1 cellular context compared by ENCODE assay signal in the genomic region with DNA sequence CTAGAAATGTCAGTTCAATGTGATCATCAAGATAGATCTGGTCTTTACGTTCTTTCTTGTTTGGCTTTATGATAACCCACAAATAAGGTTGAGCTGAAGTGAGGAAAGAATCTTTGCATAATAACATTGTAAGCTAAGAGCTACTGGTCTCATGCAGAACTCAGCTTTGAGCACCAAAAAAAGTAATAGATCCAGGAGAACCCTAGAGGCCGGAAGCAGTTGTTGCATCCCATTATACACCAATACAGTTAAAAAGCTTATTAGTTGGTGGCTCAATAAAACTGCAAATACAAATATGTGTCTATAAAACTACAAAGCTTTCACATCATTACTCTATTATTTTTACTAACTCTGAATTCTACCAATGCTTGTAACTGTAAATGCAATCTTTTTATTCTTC.
TF ChIP-seq lines count a peak whose summit lies in the region.

No MANE protein-coding gene starts in this region.

TF ChIP-seq in WTC11, 78 proteins besides CTCF, POLR2A, EP300 and RAD21 (continued from another document):
- TF ChIP-seq ATF3 (CRISPR knock-in tag; conservative IDR thresholded peaks at IDR 0.05) (no peak), PRRX2 (CRISPR knock-in tag; IDR thresholded peaks at IDR 0.05) (no peak), ATF1 (CRISPR knock-in tag; IDR thresholded peaks at IDR 0.05) (no peak), ETV6 (CRISPR knock-in tag; IDR thresholded peaks at IDR 0.05) (no peak), USF2 (CRISPR knock-in tag; IDR thresholded peaks at IDR 0.05) (no peak), TEAD4 (CRISPR knock-in tag; IDR thresholded peaks at IDR 0.05) (no peak), SOX15 (CRISPR knock-in tag; IDR thresholded peaks at IDR 0.05) (no peak), NFYB (CRISPR knock-in tag; conservative IDR thresholded peaks at IDR 0.05; ENCODE audit: low read depth) (no peak), FOXP1 (CRISPR knock-in tag; IDR thresholded peaks at IDR 0.05; ENCODE audit: borderline replicate concordance) (no peak), OVOL2 (CRISPR knock-in tag; IDR thresholded peaks at IDR 0.05; ENCODE audit: borderline replicate concordance) (no peak), ZNF281 (CRISPR knock-in tag; IDR thresholded peaks at IDR 0.05) (no peak), FOXP4 (CRISPR knock-in tag; IDR thresholded peaks at IDR 0.05) (no peak), ZNF263 (CRISPR knock-in tag; IDR thresholded peaks at IDR 0.05; ENCODE audit: low read depth) (no peak), ZNF425 (CRISPR knock-in tag; conservative IDR thresholded peaks at IDR 0.05) (no peak), JUN (CRISPR knock-in tag; IDR thresholded peaks at IDR 0.05) (no peak), ZNF416 (CRISPR knock-in tag; IDR thresholded peaks at IDR 0.05) (no peak)
- TF ChIP-seq, protein P1, sequence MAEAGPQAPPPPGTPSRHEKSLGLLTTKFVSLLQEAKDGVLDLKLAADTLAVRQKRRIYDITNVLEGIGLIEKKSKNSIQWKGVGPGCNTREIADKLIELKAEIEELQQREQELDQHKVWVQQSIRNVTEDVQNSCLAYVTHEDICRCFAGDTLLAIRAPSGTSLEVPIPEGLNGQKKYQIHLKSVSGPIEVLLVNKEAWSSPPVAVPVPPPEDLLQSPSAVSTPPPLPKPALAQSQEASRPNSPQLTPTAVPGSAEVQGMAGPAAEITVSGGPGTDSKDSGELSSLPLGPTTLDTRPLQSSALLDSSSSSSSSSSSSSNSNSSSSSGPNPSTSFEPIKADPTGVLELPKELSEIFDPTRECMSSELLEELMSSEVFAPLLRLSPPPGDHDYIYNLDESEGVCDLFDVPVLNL (CRISPR knock-in tag; IDR thresholded peaks at IDR 0.05; ENCODE audit: borderline replicate concordance, low read depth) = no peak
- TF ChIP-seq, protein P2, sequence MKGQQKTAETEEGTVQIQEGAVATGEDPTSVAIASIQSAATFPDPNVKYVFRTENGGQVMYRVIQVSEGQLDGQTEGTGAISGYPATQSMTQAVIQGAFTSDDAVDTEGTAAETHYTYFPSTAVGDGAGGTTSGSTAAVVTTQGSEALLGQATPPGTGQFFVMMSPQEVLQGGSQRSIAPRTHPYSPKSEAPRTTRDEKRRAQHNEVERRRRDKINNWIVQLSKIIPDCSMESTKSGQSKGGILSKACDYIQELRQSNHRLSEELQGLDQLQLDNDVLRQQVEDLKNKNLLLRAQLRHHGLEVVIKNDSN (CRISPR knock-in tag; IDR thresholded peaks at IDR 0.05) = no peak
